8 cellular contexts compared by ENCODE assay signal in genomic region chr20:53594068-53595017, GRCh38. TPM values are rescaled to one million over a fixed set of nuclear protein-coding genes. Genes with fewer than 3 reads are reported as not detected.
A peak's percentile ranks its signal among the peaks of the same experiment; 100 is the strongest.
DNase-seq lines count a peak whose midpoint lies in the region; ATAC-seq and TF ChIP-seq lines count a peak whose summit lies in the region.

No MANE protein-coding gene starts in this region.

- H3K18ac ChIP-seq in trophoblast cell (ENCODE audit: low read length), result no peak overlapping the region

- H3K4me1 ChIP-seq in cardiac muscle cell (ENCODE audit: low read depth), result peaks cover 33% of the 10 kb centered on the region
- peaks cover 9 to 10% of the 10 kb centered on the region in 2 experiments for H3K4me1 ChIP-seq in trophoblast cell (ENCODE audit: control insufficient read depth in 1 of 2, insufficient read depth in 2 of 2, low read length in 2 of 2)
- H3K4me1 ChIP-seq in tibial nerve, result peaks cover 0 to 24% (median 19%) of the 10 kb centered on the region in 4 donors

- H3K4me3 ChIP-seq in GM08714 (ENCODE audit: low read length) (peak overlapping the region; percentile 89), cardiac muscle cell (peak overlapping the region; percentile 92), trophoblast cell (ENCODE audit: low read depth, low read length) (peak overlapping the region; percentile 73), tibial nerve (peak overlapping the region; percentile 88 to 97 (median 96))

- peak in 1 of 2 donors; percentile 73 for TF ChIP-seq EP300 in tibial nerve (IDR thresholded peaks at IDR 0.05)

- peaks cover 12% of the 10 kb centered on the region for H3K79me2 ChIP-seq in trophoblast cell (ENCODE audit: control insufficient read depth, insufficient read depth, low read length, poor library complexity)

- H3K4ac ChIP-seq in trophoblast cell (ENCODE audit: low read depth, low read length), result no peak overlapping the region

- no peaks in the 10 kb centered on the region for H3K36me3 Mint-ChIP-seq in activated naive CD8-positive, alpha-beta T cell

- peak overlapping the region; percentile 93 for H3K27ac Mint-ChIP-seq in activated naive CD8-positive, alpha-beta T cell

- no peaks in the 10 kb centered on the region for H3K27me3 Mint-ChIP-seq in activated naive CD8-positive, alpha-beta T cell

- ATAC-seq in HG02571 (IDR thresholded peaks at IDR 0.05; ENCODE audit: unreplicated experiment) (peak; percentile 59), SK-N-SH treated with all-trans-retinoic acid at 6 μM for 48 hours (peak; percentile 75)

- H2BK12ac ChIP-seq in trophoblast cell (ENCODE audit: low read length), result no peak overlapping the region

- no peak overlapping the region for H4K8ac ChIP-seq in trophoblast cell (ENCODE audit: low read depth, low read length)

- H3K14ac ChIP-seq in trophoblast cell (ENCODE audit: low read length), result no peak overlapping the region

- H3K27ac ChIP-seq in cardiac muscle cell (peak overlapping the region; percentile 96), trophoblast cell (ENCODE audit: low read depth, low read length) (peak overlapping the region; percentile 98), tibial nerve (peak overlapping the region; percentile 97 to 100 (median 99))

- no peaks in the 10 kb centered on the region for H3K27me3 ChIP-seq in cardiac muscle cell
- H3K27me3 ChIP-seq in trophoblast cell (ENCODE audit: insufficient read depth, low read length), result no peaks in the 10 kb centered on the region
- H3K27me3 ChIP-seq in tibial nerve, result no peaks in the 10 kb centered on the region

- H3K4me1 Mint-ChIP-seq in activated naive CD8-positive, alpha-beta T cell (ENCODE audit: low read depth), result peaks cover 66% of the 10 kb centered on the region

- peak overlapping the region; percentile 88 for H2BK120ac ChIP-seq in trophoblast cell (ENCODE audit: insufficient read depth, low read length, poor library complexity)

- WGBS in trophoblast cell (ENCODE audit: extremely low coverage, insufficient coverage, insufficient read length), result no CpG with 5 or more reads among the region's 110 CpGs
- WGBS in tibial nerve, 2 donors, result 0% methylated on average over 16 to 27 of the region's 110 CpGs

- no peak overlapping the region for H4K12ac ChIP-seq in trophoblast cell (ENCODE audit: low read depth, low read length)

- peak overlapping the region; percentile 3 for H2AFZ ChIP-seq in trophoblast cell (ENCODE audit: insufficient read depth, low read length, poor library complexity)

- DNase-seq in NCI-H1048 (lab: John Stamatoyannopoulos, UW) (peak; percentile 70), cardiac muscle cell (ENCODE audit: low read depth in 1 of 2, low spot score in 1 of 2) (peak; percentile 97 to 98), trophoblast cell (peak; percentile 80 to 91), tibial nerve (ENCODE audit: low spot score in 2 of 2) (peak; percentile 95 to 99)

- peak overlapping the region; percentile 87 for H3K4me3 Mint-ChIP-seq in activated naive CD8-positive, alpha-beta T cell

- H3K79me1 ChIP-seq in trophoblast cell (ENCODE audit: low read length), result peaks cover 20% of the 10 kb centered on the region

- peak overlapping the region; percentile 80 for H4K91ac ChIP-seq in trophoblast cell (ENCODE audit: low read depth, low read length)

- H3K23ac ChIP-seq in trophoblast cell (ENCODE audit: low read length), result no peak overlapping the region

- peak overlapping the region; percentile 86 for H2BK5ac ChIP-seq in trophoblast cell (ENCODE audit: low read depth, low read length, poor library complexity)

- TF ChIP-seq POLR2A in tibial nerve (IDR thresholded peaks at IDR 0.05), result peak; percentile 82 to 85

- H2AK5ac ChIP-seq in trophoblast cell (ENCODE audit: low read length), result no peak overlapping the region

- no peaks in the 10 kb centered on the region for H3K36me3 ChIP-seq in cardiac muscle cell
- no peaks in the 10 kb centered on the region for H3K36me3 ChIP-seq in trophoblast cell (ENCODE audit: control insufficient read depth in 1 of 2, insufficient read depth in 2 of 2, low read length in 2 of 2)
- H3K36me3 ChIP-seq in tibial nerve, result no peaks in the 10 kb centered on the region

- H3K9me3 Mint-ChIP-seq in activated naive CD8-positive, alpha-beta T cell (ENCODE audit: low read depth), result no peaks in the 10 kb centered on the region

- peak overlapping the region; percentile 86 for H3K9ac ChIP-seq in trophoblast cell (ENCODE audit: low read length)

- peak; percentile 13 for TF ChIP-seq CTCF in cardiac muscle cell (IDR thresholded peaks at IDR 0.05; ENCODE audit: low read depth, low read length)
- peak in 3 of 5 experiments; percentile 15 to 28 (median 27) for TF ChIP-seq CTCF in tibial nerve (IDR thresholded peaks at IDR 0.05)

- peak overlapping the region; percentile 92 for H3K4me2 ChIP-seq in trophoblast cell (ENCODE audit: low read length)

- H3K9me3 ChIP-seq in cardiac muscle cell (ENCODE audit: low read depth), result no peaks in the 10 kb centered on the region
- H3K9me3 ChIP-seq in trophoblast cell (ENCODE audit: insufficient read depth, low read depth, low read length), result no peaks in the 10 kb centered on the region
- no peaks in the 10 kb centered on the region for H3K9me3 ChIP-seq in tibial nerve

TF ChIP-seq in SK-N-SH treated with all-trans-retinoic acid at 6 μM for 48 hours, 23 proteins besides CTCF, POLR2A, EP300 and RAD21:
- TF ChIP-seq ZNF8 (CRISPR knock-in tag; IDR thresholded peaks at IDR 0.05) (no peak), CREB5 (CRISPR knock-in tag; IDR thresholded peaks at IDR 0.05; ENCODE audit: low read depth) (no peak), ARNTL (CRISPR knock-in tag; IDR thresholded peaks at IDR 0.05; ENCODE audit: borderline replicate concordance, low read depth) (no peak)

RNA-seq across cellular contexts. Expression of gene ZNF217, which starts 0.7 kb away (rescaled TPM):
- total RNA-seq in cardiac muscle cell, result 16.7 and 26.3 TPM in 2 replicates
- polyA plus RNA-seq in cardiac muscle cell, result 6.1 and 10.3 TPM in 2 replicates
- polyA plus RNA-seq in trophoblast cell (2013), result 45.3 and 46.1 TPM in 2 replicates
- total RNA-seq in tibial nerve, result 10 to 100 TPM; 21.4 to 24.3 (median 23.1) TPM

Comparison
In these comparisons a context has a peak if more than half of its experiments do, and no peak if none do; other contexts are left out.
1. Peak in every context shown above with its lines: DNase-seq, ATAC-seq, H3K4me3 ChIP-seq and H3K27ac ChIP-seq.